Comparison of ENCODE assay signal across 9 cellular contexts in genomic region chr13:106260352-106260751, GRCh38.
"Had no signal": no experiment of that assay in that cellular context is flagged by ENCODE, and none has a peak within 500 bp of the region (broad histone marks: within the 10 kb centered on the region; RNA-seq: fewer than 3 reads in every experiment).

No MANE protein-coding gene starts in this region.

- H3K4me3 ChIP-seq: GM23338, K562 had no signal

- ATAC-seq: GM23338, HepG2, K562 had no signal

- H3K4me1 Mint-ChIP-seq: GM23338, H9 had no signal

- H3K4me3 Mint-ChIP-seq: GM23338, H9 had no signal

- H3K27ac Mint-ChIP-seq: GM23338, H9 had no signal

- H3K27ac ChIP-seq: HL-60 had no signal

- FAIRE-seq: H1, H54, HepG2, K562 had no signal

- DNase-seq: H9, HCEC 1CT, IMR-90 had no signal
